11 cellular contexts compared by ENCODE assay signal in genomic region chr15:70056091-70056680, GRCh38.
"Had no signal": no experiment of that assay in that cellular context is flagged by ENCODE, and none has a peak within 500 bp of the region (broad histone marks: within the 10 kb centered on the region; RNA-seq: fewer than 3 reads in every experiment).

No MANE protein-coding gene starts in this region.

- DNase-seq: activated CD4-positive, alpha-beta T cell treated with anti-CD3 and anti-CD28 coated beads, Interleukin-2, amount 50 U/mL, for 1 hour; activated gamma-delta T cell treated with Interleukin-2 at 50 U/mL for 16 hours; activated T-cell treated with anti-CD3 and anti-CD28 coated beads, Interleukin-2, amount 50 U/mL, for 24 hours; foreskin melanocyte; T-cell had no signal

- H3K27me3 Mint-ChIP-seq: activated T-cell treated with anti-CD3 and anti-CD28 coated beads, Interleukin-2, amount 50 U/mL, for 24 hours; memory B cell; natural killer cell treated with Interleukin-12 subunit alpha and Interleukin-12 subunit beta and Interleukin-15 and Interleukin-18, amount 100 ng/mL, for 72 hours; T-cell had no signal

- H3K27ac Mint-ChIP-seq: activated T-cell treated with anti-CD3 and anti-CD28 coated beads, Interleukin-2, amount 50 U/mL, for 24 hours; natural killer cell treated with Interleukin-12 subunit alpha and Interleukin-12 subunit beta and Interleukin-15 and Interleukin-18, amount 100 ng/mL, for 72 hours; T-cell had no signal

- H3K9me3 Mint-ChIP-seq: activated T-cell treated with anti-CD3 and anti-CD28 coated beads, Interleukin-2, amount 50 U/mL, for 24 hours; memory B cell; natural killer cell treated with Interleukin-12 subunit alpha and Interleukin-12 subunit beta and Interleukin-15 and Interleukin-18, amount 100 ng/mL, for 72 hours; T-cell had no signal

- H3K4me3 Mint-ChIP-seq: activated T-cell treated with anti-CD3 and anti-CD28 coated beads, Interleukin-2, amount 50 U/mL, for 24 hours; memory B cell; natural killer cell treated with Interleukin-12 subunit alpha and Interleukin-12 subunit beta and Interleukin-15 and Interleukin-18, amount 100 ng/mL, for 72 hours; T-cell had no signal

- H3K27me3 ChIP-seq: breast epithelium, SJSA1 had no signal

- H3K4me1 Mint-ChIP-seq: T-cell had no signal

- H3K27ac ChIP-seq: breast epithelium, SJSA1, skin epidermis had no signal

- H3K36me3 Mint-ChIP-seq: natural killer cell treated with Interleukin-12 subunit alpha and Interleukin-12 subunit beta and Interleukin-15 and Interleukin-18, amount 100 ng/mL, for 72 hours had no signal

- H3K9me3 ChIP-seq: breast epithelium, SJSA1 had no signal

- ATAC-seq: left lobe of liver; natural killer cell treated with Interleukin-12 subunit alpha and Interleukin-12 subunit beta and Interleukin-15 and Interleukin-18, amount 100 ng/mL, for 72 hours; T-cell had no signal

- H3K4me3 ChIP-seq: breast epithelium, SJSA1, skin epidermis had no signal
